ENCODE assay signal across 18 cellular contexts in the genomic region with DNA sequence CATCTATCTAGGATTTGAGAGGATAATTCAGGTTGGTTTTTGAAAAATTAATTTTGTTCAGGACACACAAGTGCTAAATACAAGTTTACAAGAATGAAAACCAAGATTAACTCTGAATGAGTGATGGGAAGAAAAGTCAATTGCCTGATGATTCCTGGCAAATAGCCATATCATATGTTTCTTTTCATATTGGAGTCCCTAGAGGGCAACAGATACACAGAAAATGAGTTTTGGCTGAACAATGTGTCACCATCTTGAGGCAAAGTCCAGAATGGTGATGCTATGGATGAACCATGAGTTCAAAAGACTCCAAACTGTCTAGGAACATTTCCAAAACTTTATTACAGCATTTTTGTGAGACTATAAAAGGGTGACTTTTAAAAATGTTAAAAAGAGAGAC.
A peak's percentile ranks its signal among the peaks of the same experiment; 100 is the strongest.
DNase-seq lines count a peak whose midpoint lies in the region; ATAC-seq and TF ChIP-seq lines count a peak whose summit lies in the region.
"Had no signal": no experiment of that assay in that cellular context is flagged by ENCODE, and none has a peak within 500 bp of the region (broad histone marks: within the 10 kb centered on the region; RNA-seq: fewer than 3 reads in every experiment).

No MANE protein-coding gene starts in this region.

- no peaks in the 10 kb centered on the region for H3F3A ChIP-seq in DOHH2 (ENCODE audit: control insufficient read depth, insufficient read depth)

- TF ChIP-seq CTCF in DOHH2 (IDR thresholded peaks at IDR 0.05; ENCODE audit: low read depth, low read length, poor library complexity, severe bottlenecking) (peak; percentile 15), HEK293 (tag by site-specific recombination; IDR thresholded peaks at IDR 0.05) (no peak), OCI-LY7 (conservative IDR thresholded peaks at IDR 0.05; ENCODE audit: low read length) (peak; percentile 36; the same call in 1 of the 2 replicates), fibroblast of mammary gland (conservative IDR thresholded peaks at IDR 0.05; ENCODE audit: control insufficient read depth, insufficient read depth, low read depth, low read length) (no peak)

- H3K27me3 Mint-ChIP-seq in activated T-cell treated with anti-CD3 and anti-CD28 coated beads, Interleukin-2, amount 50 U/mL, for 4 hours (ENCODE audit: low read depth) = no peaks in the 10 kb centered on the region
- H3K27me3 Mint-ChIP-seq: activated CD4-positive, alpha-beta memory T cell treated with anti-CD3 and anti-CD28 coated beads for 36 hours; B cell; natural killer cell treated with Interleukin-12 subunit alpha and Interleukin-12 subunit beta and Interleukin-15 and Interleukin-18, amount 100 ng/mL, for 72 hours had no signal

- H3K36me3 Mint-ChIP-seq in activated T-cell treated with anti-CD3 and anti-CD28 coated beads, Interleukin-2, amount 50 U/mL, for 4 hours (ENCODE audit: insufficient read depth) = no peaks in the 10 kb centered on the region
- H3K36me3 Mint-ChIP-seq: activated CD4-positive, alpha-beta memory T cell treated with anti-CD3 and anti-CD28 coated beads for 36 hours; natural killer cell treated with Interleukin-12 subunit alpha and Interleukin-12 subunit beta and Interleukin-15 and Interleukin-18, amount 100 ng/mL, for 72 hours had no signal

- H3K4me1 ChIP-seq in DOHH2 (ENCODE audit: control insufficient read depth, low read length) (no peaks in the 10 kb centered on the region), HEK293 (ENCODE audit: control insufficient read depth, insufficient read depth, low read length) (no peaks in the 10 kb centered on the region), OCI-LY7 (ENCODE audit: insufficient read depth, low read length, poor library complexity, severe bottlenecking) (no peaks in the 10 kb centered on the region)
- H3K4me1 ChIP-seq: ascending aorta, psoas muscle, spleen had no signal

- no peaks in the 10 kb centered on the region for H3K4me1 Mint-ChIP-seq in activated T-cell treated with anti-CD3 and anti-CD28 coated beads, Interleukin-2, amount 50 U/mL, for 4 hours (ENCODE audit: low read depth)
- H3K4me1 Mint-ChIP-seq: B cell had no signal

- no peak overlapping the region for H3K27ac ChIP-seq in DOHH2 (ENCODE audit: low read depth, low read length)
- H3K27ac ChIP-seq in HEK293 (ENCODE audit: extremely low read depth, low read depth, low read length) = no peak overlapping the region
- H3K27ac ChIP-seq in OCI-LY7 (ENCODE audit: low read depth, low read length, poor library complexity, severe bottlenecking) = no peak overlapping the region
- H3K27ac ChIP-seq: ascending aorta, psoas muscle, spleen, WERI-Rb-1 had no signal

- no peaks in the 10 kb centered on the region for H3K27me3 ChIP-seq in DOHH2 (ENCODE audit: control insufficient read depth, low read length)
- H3K27me3 ChIP-seq: ascending aorta, spleen had no signal

- H3K79me2 ChIP-seq in DOHH2 (ENCODE audit: control insufficient read depth, low read length) = no peaks in the 10 kb centered on the region
- H3K79me2 ChIP-seq in OCI-LY7 (ENCODE audit: insufficient read depth, low read depth, low read length) = no peaks in the 10 kb centered on the region

- H3K9me3 ChIP-seq in DOHH2 (ENCODE audit: control insufficient read depth, insufficient read depth, low read length) = no peaks in the 10 kb centered on the region
- H3K9me3 ChIP-seq in HEK293 (ENCODE audit: control insufficient read depth, insufficient read depth, low read depth, low read length) = no peaks in the 10 kb centered on the region
- H3K9me3 ChIP-seq in OCI-LY7 (ENCODE audit: low read length) = no peaks in the 10 kb centered on the region

- no TSS peak for BruUV-seq in OCI-LY7 (replicated peaks; lab: Mats Ljungman, UMichigan)

- H4K20me1 ChIP-seq in DOHH2 (ENCODE audit: control insufficient read depth, insufficient read depth, low read depth, low read length) (no peaks in the 10 kb centered on the region), OCI-LY7 (ENCODE audit: insufficient read depth, low read length) (no peaks in the 10 kb centered on the region)

- intact Hi-C loops in OCI-LY7 (cut with micrococcal nuclease; ENCODE audit: unreplicated experiment) = no loop called here

- DNase-seq in OCI-LY7 (ENCODE audit: low spot score) (peak; percentile 4), fibroblast of mammary gland (ENCODE audit: low read depth) (peak; percentile 0), dermis blood vessel endothelial cell (no peak)
- no peak for DNase-seq in effector CD8-positive, alpha-beta T cell (lab: John Stamatoyannopoulos, UW)
- no peak for DNase-seq in activated T-cell treated with anti-CD3 and anti-CD28 coated beads, Interleukin-2, amount 50 U/mL, for 4 hours
- DNase-seq: activated CD4-positive, alpha-beta memory T cell treated with anti-CD3 and anti-CD28 coated beads for 36 hours; activated naive CD4-positive, alpha-beta T cell treated with anti-CD3 and anti-CD28 coated beads, Interleukin-2, amount 50 U/mL, for 16 hours; activated T-cell treated with anti-CD3 and anti-CD28 coated beads, Interleukin-2, amount 50 U/mL, for 1 hour; NCI-H2107; NCI-H748 treated with DMSO at 0.1 percent for 48 hours; psoas muscle; spleen; WERI-Rb-1 had no signal

- H3K4me2 ChIP-seq in DOHH2 (ENCODE audit: low read length) = no peak overlapping the region
- H3K4me2 ChIP-seq in OCI-LY7 (ENCODE audit: low read length) = no peak overlapping the region

- peaks cover 16% of the 10 kb centered on the region for H3K9me3 Mint-ChIP-seq in activated T-cell treated with anti-CD3 and anti-CD28 coated beads, Interleukin-2, amount 50 U/mL, for 4 hours

- H3K36me3 ChIP-seq in DOHH2 (ENCODE audit: control insufficient read depth, low read length) = no peaks in the 10 kb centered on the region
- H3K36me3 ChIP-seq in HEK293 (ENCODE audit: control insufficient read depth in 2 of 2, insufficient read depth in 1 of 2, low read length in 2 of 2) = no peaks in the 10 kb centered on the region
- H3K36me3 ChIP-seq in OCI-LY7 (ENCODE audit: insufficient read depth, low read length) = no peaks in the 10 kb centered on the region
- H3K36me3 ChIP-seq: ascending aorta, spleen, WERI-Rb-1 had no signal

- CTCF ChIA-PET in HEK293 (lab: Yijun Ruan, JAX) (interaction anchor here (0.7 to 0.9 kb wide), 3 partner anchors 40 to 98 kb away, joined by 3 to 5 read pairs (median 4); no protein-coding TSS in a partner anchor), OCI-LY7 (lab: Charles Lee; ENCODE audit: unreplicated experiment) (no interaction called here)

- no peak overlapping the region for H3K4me3 ChIP-seq in DOHH2 (ENCODE audit: low read length)
- no peak overlapping the region for H3K4me3 ChIP-seq in HEK293 (ENCODE audit: low read depth, low read length)
- H3K4me3 ChIP-seq in OCI-LY7 (ENCODE audit: low read depth, low read length, poor library complexity, severe bottlenecking) = no peak overlapping the region
- no peak overlapping the region for H3K4me3 ChIP-seq in fibroblast of mammary gland (ENCODE audit: control insufficient read depth, low read depth, low read length)
- H3K4me3 ChIP-seq: ascending aorta, psoas muscle, spleen had no signal

- H2AFZ ChIP-seq in OCI-LY7 (ENCODE audit: low read length) = no peak overlapping the region

- no peaks in the 10 kb centered on the region for H3K9me2 ChIP-seq in DOHH2 (replicated peaks; ENCODE audit: control insufficient read depth, low read length)
- no peaks in the 10 kb centered on the region for H3K9me2 ChIP-seq in OCI-LY7 (ENCODE audit: insufficient read depth, low read length)

- POLR2A ChIA-PET in HEK293 (lab: Yijun Ruan, JAX) = no interaction called here
- POLR2A ChIA-PET in OCI-LY7 (lab: Charles Lee) = interaction anchor here (0.8 kb wide), 1 partner anchor 13 kb away, joined by 3 read pairs; no protein-coding TSS in a partner anchor

- ATAC-seq in activated T-cell treated with anti-CD3 and anti-CD28 coated beads, Interleukin-2, amount 50 U/mL, for 4 hours = no peak
- ATAC-seq: natural killer cell treated with Interleukin-12 subunit alpha and Interleukin-12 subunit beta and Interleukin-15 and Interleukin-18, amount 100 ng/mL, for 72 hours; psoas muscle had no signal

- H3K4me3 Mint-ChIP-seq in activated T-cell treated with anti-CD3 and anti-CD28 coated beads, Interleukin-2, amount 50 U/mL, for 4 hours = no peak overlapping the region
- H3K4me3 Mint-ChIP-seq: activated CD4-positive, alpha-beta memory T cell treated with anti-CD3 and anti-CD28 coated beads for 36 hours; B cell; natural killer cell treated with Interleukin-12 subunit alpha and Interleukin-12 subunit beta and Interleukin-15 and Interleukin-18, amount 100 ng/mL, for 72 hours had no signal

TF ChIP-seq in HEK293, 187 proteins besides CTCF, POLR2A, EP300 and RAD21:
- 0 out of 2 replicates have a peak, but pooled peaks have one; percentile 4 for TF ChIP-seq ZNF654 (tag by site-specific recombination; IDR thresholded peaks at IDR 0.05; ENCODE audit: low read depth)
- no peak for TF ChIP-seq ZNF544 (tag by site-specific recombination; IDR thresholded peaks at IDR 0.05)

Comparison
In these comparisons a context has a peak if more than half of its experiments do, and no peak if none do; other contexts are left out.
1. CTCF ChIP-seq: peak in DOHH2 (single experiment) and OCI-LY7 (single experiment); none in HEK293 (single experiment) and fibroblast of mammary gland (single experiment).
2. DNase-seq: peak in OCI-LY7 (single experiment) and fibroblast of mammary gland (single experiment); none in effector CD8-positive, alpha-beta T cell (single experiment), activated T-cell treated with anti-CD3 and anti-CD28 coated beads, Interleukin-2, amount 50 U/mL, for 4 hours (single experiment) and dermis blood vessel endothelial cell (single experiment).